ENCODE assay signal across 21 cellular contexts in genomic region chr3:112167758-112168157, GRCh38. TPM values are rescaled to one million over a fixed set of nuclear protein-coding genes. Genes with fewer than 3 reads are reported as not detected.
DNase-seq lines count a peak whose midpoint lies in the region; ATAC-seq, FAIRE-seq and TF ChIP-seq lines count a peak whose summit lies in the region.
"Had no signal": no experiment of that assay in that cellular context is flagged by ENCODE, and none has a peak within 500 bp of the region (broad histone marks: within the 10 kb centered on the region; RNA-seq: fewer than 3 reads in every experiment).

No MANE protein-coding gene starts in this region.

- no peaks in the 10 kb centered on the region for H3K36me3 ChIP-seq in GM12878 (ENCODE audit: control insufficient read depth in 2 of 2, insufficient read depth in 2 of 2, low read length in 1 of 2)
- H3K36me3 ChIP-seq in tibial nerve = no peaks in the 10 kb centered on the region
- no peaks in the 10 kb centered on the region for H3K36me3 ChIP-seq in A673 (ENCODE audit: insufficient read depth, low read length, poor library complexity, severe bottlenecking)
- H3K36me3 ChIP-seq: BLaER1, colonic mucosa had no signal

- H3K4me3 ChIP-seq in GM12878 = no peak overlapping the region
- no peak overlapping the region for H3K4me3 ChIP-seq in tibial nerve
- no peak overlapping the region for H3K4me3 ChIP-seq in A673 (ENCODE audit: low read depth, low read length, poor library complexity, severe bottlenecking)
- H3K4me3 ChIP-seq: BLaER1, colonic mucosa had no signal

- no peaks in the 10 kb centered on the region for H3K79me2 ChIP-seq in GM12878 (ENCODE audit: control insufficient read depth, insufficient read depth, low read length)

- DNase-seq in GM12878 (ENCODE audit: low read depth, low spot score) (peak; percentile 27), tibial nerve (ENCODE audit: low spot score in 2 of 2) (no peak), A673 (ENCODE audit: low spot score) (no peak), LoVo (ENCODE audit: low spot score) (no peak), NOMO-1 treated with DMSO at 0.1 percent for 48 hours (lab: John Stamatoyannopoulos, UW; ENCODE audit: unreplicated experiment) (no peak)
- DNase-seq: activated CD4-positive, alpha-beta memory T cell treated with anti-CD3 and anti-CD28 coated beads for 36 hours; colonic mucosa; DMS79; head of caudate nucleus; NCI-H187; NCI-H82; occipital lobe; stimulated activated naive CD8-positive, alpha-beta T cell treated with anti-CD3 and anti-CD28 coated beads, Interleukin-15, Interleukin-2, amounts not matched to agents 100 U/mL and 50 U/mL, for 24 hours; T-helper 9 cell had no signal

- in situ Hi-C loops in GM12878 (cut with MboI) = no loop called here

- BruUV-seq in GM12878 (replicated peaks; lab: Mats Ljungman, UMichigan) = no TSS peak
- BruUV-seq in A673 (replicated peaks; lab: Mats Ljungman, UMichigan) = no TSS peak

- no peak for TF ChIP-seq CTCF in GM12878 (IDR thresholded peaks at IDR 0.05 in 2 of 3, conservative IDR thresholded peaks at IDR 0.05 in 1 of 3; ENCODE audit: control insufficient read depth in 2 of 3, extremely low read depth in 1 of 3, insufficient read depth in 1 of 3, low read depth in 3 of 3, low read length in 3 of 3)
- no peak for TF ChIP-seq CTCF in tibial nerve (IDR thresholded peaks at IDR 0.05)
- no peak for TF ChIP-seq CTCF in A673 (conservative IDR thresholded peaks at IDR 0.05; ENCODE audit: low read depth, low read length)

- TF ChIP-seq EP300 in GM12878 (IDR thresholded peaks at IDR 0.05; ENCODE audit: borderline replicate concordance in 1 of 2, control insufficient read depth in 1 of 2, low read depth in 2 of 2, low read length in 2 of 2) (peak; percentile 24 to 57; a peak in 2 of 4 replicates), tibial nerve (IDR thresholded peaks at IDR 0.05) (no peak)

- intact Hi-C loops in GM12878 (cut with micrococcal nuclease; ENCODE audit: unreplicated experiment) = no loop called here
- intact Hi-C loops in A673 (cut with micrococcal nuclease; ENCODE audit: unreplicated experiment) = no loop called here

- ATAC-seq in GM18520 (IDR thresholded peaks at IDR 0.05; ENCODE audit: unreplicated experiment) = peak; percentile 63
- ATAC-seq in GM21423 (IDR thresholded peaks at IDR 0.05; ENCODE audit: unreplicated experiment) = peak; percentile 70
- peak; percentile 76 for ATAC-seq in HG03066 (IDR thresholded peaks at IDR 0.05; ENCODE audit: low read depth, unreplicated experiment)
- ATAC-seq in GM12878 = peak; percentile 97
- ATAC-seq: activated T-helper 17 cell treated with anti-CD3 and anti-CD28 coated beads, Interleukin-2, amount 50 U/mL, for 72 hours; stimulated activated naive CD8-positive, alpha-beta T cell treated with anti-CD3 and anti-CD28 coated beads, Interleukin-15, Interleukin-2, amounts not matched to agents 100 U/mL and 50 U/mL, for 24 hours had no signal

- no peaks in the 10 kb centered on the region for H3K27me3 ChIP-seq in GM12878 (replicated peaks in 1 of 2; ENCODE audit: control insufficient read depth in 2 of 2, insufficient read depth in 2 of 2, low read length in 1 of 2)
- no peaks in the 10 kb centered on the region for H3K27me3 ChIP-seq in tibial nerve
- no peaks in the 10 kb centered on the region for H3K27me3 ChIP-seq in A673 (replicated peaks; ENCODE audit: insufficient read depth, low read depth, low read length, poor library complexity)
- H3K27me3 ChIP-seq: BLaER1, colonic mucosa had no signal

- no peak overlapping the region for H2AFZ ChIP-seq in GM12878 (ENCODE audit: control insufficient read depth, low read depth, low read length)

- POLR2A ChIA-PET in GM12878 (lab: Charles Lee) = interaction anchor here (0.6 kb wide), 1 partner anchor 410 kb away, joined by 3 read pairs; no protein-coding TSS in a partner anchor
- POLR2A ChIA-PET in A673 (lab: Charles Lee; ENCODE audit: low non-redundant PET) = no interaction called here

- TF ChIP-seq POLR2A in GM12878 (IDR thresholded peaks at IDR 0.05; ENCODE audit: low read depth, low read length) (no peak), tibial nerve (IDR thresholded peaks at IDR 0.05) (no peak)

- H3K4me2 ChIP-seq in GM12878 (ENCODE audit: control insufficient read depth, insufficient read depth) = no peak overlapping the region
- H3K4me2 ChIP-seq: BLaER1 had no signal

- peak; percentile 71 for FAIRE-seq in GM12878 (lab: Jason Lieb, UNC)
- FAIRE-seq: H1, keratinocyte had no signal

- H3K27ac ChIP-seq in GM12878 (ENCODE audit: control insufficient read depth, insufficient read depth) = no peak overlapping the region
- H3K27ac ChIP-seq in tibial nerve = no peak overlapping the region
- no peak overlapping the region for H3K27ac ChIP-seq in A673 (ENCODE audit: low read depth, low read length, poor library complexity, severe bottlenecking)
- H3K27ac ChIP-seq: BLaER1, colonic mucosa had no signal

- no peaks in the 10 kb centered on the region for H3K4me1 ChIP-seq in GM12878 (ENCODE audit: control insufficient read depth, insufficient read depth, low read length)
- H3K4me1 ChIP-seq in tibial nerve = no peaks in the 10 kb centered on the region
- H3K4me1 ChIP-seq in A673 (ENCODE audit: insufficient read depth, low read length, poor library complexity, severe bottlenecking) = no peaks in the 10 kb centered on the region
- H3K4me1 ChIP-seq: BLaER1, colonic mucosa had no signal

- WGBS in GM12878 (ENCODE audit: insufficient coverage, insufficient replicate concordance, low lambda C conversion rate, missing lambda C conversion rate) = 0% methylated on average over 2 of the region's 2 CpGs
- 80 to 94% methylated on average over 2 of the region's 2 CpGs for WGBS in tibial nerve, 2 donors

- H3K9ac ChIP-seq in GM12878 (ENCODE audit: control insufficient read depth, insufficient read depth, low read length) = no peak overlapping the region
- H3K9ac ChIP-seq: BLaER1 had no signal

- RAD21 ChIA-PET in GM12878 (lab: Charles Lee; ENCODE audit: unreplicated experiment) = interaction anchor here (1.1 kb wide), 1 partner anchor 240 kb away, joined by 3 read pairs; no protein-coding TSS in a partner anchor

- no peaks in the 10 kb centered on the region; the same call in 2 of the 3 replicates for H3K9me3 ChIP-seq in GM12878 (replicated peaks; ENCODE audit: control insufficient read depth, insufficient read depth, low read length)
- peaks cover 0 to 16% (median 0%) of the 10 kb centered on the region in 4 donors for H3K9me3 ChIP-seq in tibial nerve
- H3K9me3 ChIP-seq in A673 (ENCODE audit: low read depth, low read length, poor library complexity, severe bottlenecking) = no peaks in the 10 kb centered on the region
- H3K9me3 ChIP-seq: colonic mucosa had no signal

- no peak for TF ChIP-seq RAD21 in GM12878 (IDR thresholded peaks at IDR 0.05; ENCODE audit: insufficient read depth, low read depth, low read length)

- no peaks in the 10 kb centered on the region for H4K20me1 ChIP-seq in GM12878 (ENCODE audit: control insufficient read depth, insufficient read depth)
- H4K20me1 ChIP-seq: BLaER1 had no signal

- SMC1A ChIA-PET in GM12878 (lab: Charles Lee; ENCODE audit: uncharacterized antibody, unreplicated experiment) = interaction anchor here (2.6 kb wide), 1 partner anchor 56 kb away, joined by 8 read pairs; no protein-coding TSS in a partner anchor

- CTCF ChIA-PET in GM12878 (lab: Yijun Ruan, JAX) = no interaction called here
- CTCF ChIA-PET in A673 (lab: Charles Lee) = no interaction called here

TF ChIP-seq in GM12878, 131 proteins besides CTCF, POLR2A, EP300 and RAD21 (continues in another document):
- no peak for TF ChIP-seq MEF2B (IDR thresholded peaks at IDR 0.05; ENCODE audit: partially characterized antibody, poor library complexity, severe bottlenecking)
- TF ChIP-seq E2F8 (IDR thresholded peaks at IDR 0.05; ENCODE audit: low read depth, partially characterized antibody) = no peak

RNA-seq across cellular contexts. Expression of gene GCSAM, which starts 34.7 kb away (rescaled TPM):
- total RNA-seq in GM12878 (2013; cell fraction: nucleolus; rRNA removed) = 169 and 182 TPM in 2 replicates
- total RNA-seq in GM12878 (2014; rRNA removed) (88.3 and 106 TPM in 2 replicates), GM12878 (2014; rRNA removed; fragmentation: Illumina TruSeq; extraction: Trizol) (101 and 110 TPM in 2 replicates), GM12878 (2021) (81.5 and 100 TPM in 2 replicates), tibial nerve (1 to 10 TPM in 1 of 4 donors, under 1 TPM in 1, not detected in 2; under 0.01 to 2.0 TPM), A673 (2021) (not detected in 2 replicates)
- 153 TPM for polyA plus RNA-seq in GM12878 (2011; ENCODE audit: low read depth)
- polyA plus RNA-seq in GM12878 (2011; rRNA removed) (407 and 443 TPM in 2 replicates), GM12878 (2014; fragmentation: Illumina TruSeq; extraction: Trizol) (204 and 282 TPM in 2 replicates), GM12878 (2014; fragmentation: Nextera tagmentation; extraction: Ambion mirVana) (100 to 1,000 TPM; 127 to 168 TPM), GM12878 (2014; rRNA removed) (99.5 and 114 TPM in 2 replicates), GM12878 (2016; fragmentation: Nextera tagmentation; extraction: Ambion mirVana) (10 to 100 TPM; 85.4 to 89.0 TPM)
- 232 and 305 TPM in 2 replicates for polyA plus RNA-seq in GM12878 (2011; cell fraction: cytosol; rRNA removed)
- 125 and 223 TPM in 2 replicates for polyA plus RNA-seq in GM12878 (2011; cell fraction: nucleus; rRNA removed)
- 108 and 227 TPM in 2 replicates for polyA plus RNA-seq in GM12878 (2012)
- 212 and 219 TPM in 2 replicates for polyA minus RNA-seq in GM12878 (2011; rRNA and poly(A)+ RNA removed)
- 54.7 and 59.2 TPM in 2 replicates for polyA minus RNA-seq in GM12878 (2011; cell fraction: cytosol; rRNA and poly(A)+ RNA removed)
- 48.6 and 51.3 TPM in 2 replicates for polyA minus RNA-seq in GM12878 (2011; cell fraction: nucleus; rRNA and poly(A)+ RNA removed)
- total RNA-seq: H1, occipital lobe had no signal
- polyA plus RNA-seq: H1 had no signal

Comparison
In these comparisons a context has a peak if more than half of its experiments do, and no peak if none do; other contexts are left out.
1. RNA of gene GCSAM, which starts 34.7 kb away (total RNA-seq): 81.5 to 182 TPM in GM12878; under 0.01 to 2.0 TPM in tibial nerve and not detected in A673; every median in the first group is over 10 times any median in the second.
2. Peak in every context shown above with its lines, with median percentiles within 50 percentile points of each other: ATAC-seq.